ENCODE assay signal across 8 cellular contexts in genomic region chr2:130355181-130355577, GRCh38. TPM values are rescaled to one million over a fixed set of nuclear protein-coding genes. Genes with fewer than 3 reads are reported as not detected.
DNase-seq lines count a peak whose midpoint lies in the region; ATAC-seq and TF ChIP-seq lines count a peak whose summit lies in the region.

No MANE protein-coding gene starts in this region.

- H3K36me3 Mint-ChIP-seq in CD4-positive, CD25-positive, alpha-beta regulatory T cell: peaks cover 4% of the 10 kb centered on the region
- no peaks in the 10 kb centered on the region for H3K36me3 Mint-ChIP-seq in mesothelial cell of epicardium

- H3K4me1 Mint-ChIP-seq in CD4-positive, CD25-positive, alpha-beta regulatory T cell: peaks cover 0 to 20% (median 9%) of the 10 kb centered on the region in 4 donors
- H3K4me1 Mint-ChIP-seq in mesothelial cell of epicardium: peaks cover 3% of the 10 kb centered on the region

- peak overlapping the region; percentile 23 for H2AFZ ChIP-seq in Karpas-422 (ENCODE audit: low read length)

- no peak overlapping the region for H3K27ac ChIP-seq in CD4-positive, CD25-positive, alpha-beta regulatory T cell (ENCODE audit: insufficient read depth, low read length, poor library complexity, severe bottlenecking)
- H3K27ac ChIP-seq in Karpas-422 (ENCODE audit: low read length): peak overlapping the region; percentile 94

- peak overlapping the region in 2 of 3 donors; percentile 37 to 44 for H3K27ac Mint-ChIP-seq in CD4-positive, CD25-positive, alpha-beta regulatory T cell
- H3K27ac Mint-ChIP-seq in mesothelial cell of epicardium: no peak overlapping the region

- peak overlapping the region; percentile 98 for H3K4me2 ChIP-seq in Karpas-422 (ENCODE audit: low read depth, low read length, poor library complexity, severe bottlenecking)

- no peak overlapping the region for H3K4me3 ChIP-seq in CD4-positive, CD25-positive, alpha-beta regulatory T cell (ENCODE audit: low read depth, low read length)
- peak overlapping the region; percentile 90 for H3K4me3 ChIP-seq in Karpas-422 (ENCODE audit: low read length)

- no peaks in the 10 kb centered on the region for H4K20me1 ChIP-seq in Karpas-422 (ENCODE audit: insufficient read depth, low read depth, low read length)

- DNase-seq in CD4-positive, CD25-positive, alpha-beta regulatory T cell: no peak
- DNase-seq in Karpas-422: peak; percentile 74
- DNase-seq in cerebellar cortex (ENCODE audit: low spot score): peak; percentile 16
- DNase-seq in mesothelial cell of epicardium (ENCODE audit: low spot score in 2 of 2, unreplicated experiment in 2 of 2): no peak
- DNase-seq in NCI-H1436 treated with DMSO at 0.1 percent for 48 hours (lab: John Stamatoyannopoulos, UW): no peak
- no peak for DNase-seq in NCI-H1417 treated with DMSO at 0.1 percent for 48 hours (lab: John Stamatoyannopoulos, UW)
- no peak for DNase-seq in NK-92 treated with Interleukin-12 subunit alpha and Interleukin-12 subunit beta, amount 100 ng/mL, for 24 hours (lab: John Stamatoyannopoulos, UW)

- no peaks in the 10 kb centered on the region for H3K27me3 ChIP-seq in CD4-positive, CD25-positive, alpha-beta regulatory T cell (ENCODE audit: control insufficient read depth, insufficient read depth, low read length)
- no peaks in the 10 kb centered on the region for H3K27me3 ChIP-seq in Karpas-422 (ENCODE audit: low read length)

- H3K9ac ChIP-seq in Karpas-422 (ENCODE audit: low read length): peak overlapping the region; percentile 89

- H3K79me2 ChIP-seq in Karpas-422 (ENCODE audit: low read length): peaks cover 21% of the 10 kb centered on the region

- no peak for ATAC-seq in CD4-positive, CD25-positive, alpha-beta regulatory T cell (ENCODE audit: low read depth in 2 of 2)
- no peak for ATAC-seq in HG03520 (IDR thresholded peaks at IDR 0.05; ENCODE audit: unreplicated experiment)

- H3K4me1 ChIP-seq in CD4-positive, CD25-positive, alpha-beta regulatory T cell (ENCODE audit: control insufficient read depth, insufficient read depth, low read length, poor library complexity, severe bottlenecking): peaks cover 14% of the 10 kb centered on the region
- H3K4me1 ChIP-seq in Karpas-422 (ENCODE audit: low read length): peaks cover 63% of the 10 kb centered on the region

- H3K9me2 ChIP-seq in Karpas-422 (replicated peaks; ENCODE audit: insufficient read depth, low read length): no peaks in the 10 kb centered on the region

- no peaks in the 10 kb centered on the region for H3K9me3 Mint-ChIP-seq in CD4-positive, CD25-positive, alpha-beta regulatory T cell
- H3K9me3 Mint-ChIP-seq in mesothelial cell of epicardium: peaks cover 6% of the 10 kb centered on the region

- no peak for TF ChIP-seq CTCF in mesothelial cell of epicardium (IDR thresholded peaks at IDR 0.05; ENCODE audit: unreplicated experiment)

- H3K9me3 ChIP-seq in CD4-positive, CD25-positive, alpha-beta regulatory T cell (ENCODE audit: control insufficient read depth in 2 of 2, low read length in 2 of 2): no peaks in the 10 kb centered on the region
- no peaks in the 10 kb centered on the region for H3K9me3 ChIP-seq in Karpas-422 (ENCODE audit: low read length)

- H3K36me3 ChIP-seq in CD4-positive, CD25-positive, alpha-beta regulatory T cell (ENCODE audit: control insufficient read depth, insufficient read depth, low read length): no peaks in the 10 kb centered on the region
- no peaks in the 10 kb centered on the region for H3K36me3 ChIP-seq in Karpas-422 (ENCODE audit: insufficient read depth, low read length)

- H3K27me3 Mint-ChIP-seq in CD4-positive, CD25-positive, alpha-beta regulatory T cell: peaks cover 6% of the 10 kb centered on the region
- H3K27me3 Mint-ChIP-seq in mesothelial cell of epicardium (ENCODE audit: low read depth): peaks cover 5% of the 10 kb centered on the region

- H3K4me3 Mint-ChIP-seq in CD4-positive, CD25-positive, alpha-beta regulatory T cell: peak overlapping the region; percentile 84 to 88 (median 86)
- H3K4me3 Mint-ChIP-seq in mesothelial cell of epicardium: peak overlapping the region; percentile 71

RNA-seq across cellular contexts. Expression of gene PTPN18, which starts 0.7 kb away (rescaled TPM):
- 61.3 TPM for total RNA-seq in CD4-positive, CD25-positive, alpha-beta regulatory T cell
- 10 to 100 TPM; 42.2 to 58.3 (median 49.1) TPM for polyA plus RNA-seq in CD4-positive, CD25-positive, alpha-beta regulatory T cell
- total RNA-seq in Karpas-422 (2014; rRNA removed; shearing (Covaris generic); ENCODE audit: low replicate concordance): 229 and 264 TPM in 2 replicates
- total RNA-seq in mesothelial cell of epicardium: 20.1 to 23.2 TPM (median 21.3 TPM) in 3 replicates

RNA-seq across cellular contexts. Expression of gene IMP4, which starts 12.5 kb away (rescaled TPM):
- total RNA-seq in CD4-positive, CD25-positive, alpha-beta regulatory T cell: 72.4 TPM
- 100 to 1,000 TPM in 1 of 4 donors, 10 to 100 TPM in 3; 72.9 to 111 (median 77.8) TPM for polyA plus RNA-seq in CD4-positive, CD25-positive, alpha-beta regulatory T cell
- total RNA-seq in Karpas-422 (2014; rRNA removed; shearing (Covaris generic); ENCODE audit: low replicate concordance): 233 and 379 TPM in 2 replicates
- 41.7 to 46.9 TPM (median 46.9 TPM) in 3 replicates for total RNA-seq in mesothelial cell of epicardium

Comparison
In these comparisons a context has a peak if more than half of its experiments do, and no peak if none do; other contexts are left out.
1. DNase-seq: peak in Karpas-422 (single experiment) and cerebellar cortex (single experiment); none in CD4-positive, CD25-positive, alpha-beta regulatory T cell (0 of 3), mesothelial cell of epicardium (0 of 2), NCI-H1436 treated with DMSO at 0.1 percent for 48 hours (single experiment), NCI-H1417 treated with DMSO at 0.1 percent for 48 hours (single experiment) and NK-92 treated with Interleukin-12 subunit alpha and Interleukin-12 subunit beta, amount 100 ng/mL, for 24 hours (single experiment).